1 cellular context compared by ENCODE assay signal in the genomic region with DNA sequence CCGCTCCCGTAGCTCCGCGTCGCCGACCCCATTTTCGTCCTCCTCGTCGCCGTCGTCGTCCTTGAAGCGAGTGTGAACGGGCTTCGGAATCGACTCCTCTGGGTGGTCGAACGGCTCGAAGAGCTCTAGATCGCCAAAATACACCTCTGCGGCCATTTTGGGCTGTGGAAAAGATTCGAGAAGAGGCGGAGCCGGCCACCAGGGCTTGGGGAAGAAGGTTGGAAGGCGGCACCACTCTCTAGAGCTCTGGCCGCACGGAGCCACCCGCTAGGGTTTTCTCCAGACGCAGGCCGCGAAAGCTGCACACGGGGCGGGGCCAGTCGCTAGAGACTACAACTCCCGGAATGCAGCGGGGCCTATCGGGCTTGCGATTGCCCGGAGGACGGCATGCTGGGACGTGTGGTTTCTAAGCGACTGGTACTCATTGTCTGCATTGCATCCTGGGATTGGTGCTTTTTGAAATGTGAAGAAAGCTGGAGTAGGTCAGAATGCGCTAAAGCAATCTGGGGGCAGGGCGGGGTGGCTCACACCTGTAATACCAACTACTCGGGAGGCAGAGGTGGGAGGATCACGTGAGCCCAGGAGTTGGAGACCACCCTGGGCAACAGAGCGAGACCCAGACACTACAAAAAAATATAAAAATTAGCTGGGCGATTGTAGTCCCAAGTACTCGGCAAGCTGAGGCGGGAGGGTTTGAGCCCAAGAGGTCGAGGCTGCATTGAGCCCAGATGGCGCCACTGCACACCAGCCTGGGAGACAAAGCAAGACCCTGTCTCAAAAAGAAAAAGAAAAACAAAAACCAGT.
TF ChIP-seq lines count a peak whose summit lies in the region.

Gene ZCCHC8, minus strand, starts transcription at position 248 of the 804 bp plus-strand sequence. Its CDS starts 92 bp downstream, at position 156.

TF ChIP-seq in WTC11, 78 proteins besides CTCF, POLR2A, EP300 and RAD21 (continued from another document):
- TF ChIP-seq CREM (CRISPR knock-in tag; IDR thresholded peaks at IDR 0.05) (peak; percentile 53; the same call in 1 of the 2 replicates), ARID4B (CRISPR knock-in tag; IDR thresholded peaks at IDR 0.05; ENCODE audit: borderline replicate concordance) (peak; percentile 88; the same call in 1 of the 2 replicates), ZNF671 (CRISPR knock-in tag; IDR thresholded peaks at IDR 0.05) (no peak), PRRX2 (CRISPR knock-in tag; IDR thresholded peaks at IDR 0.05) (no peak), SMAD3 (CRISPR knock-in tag; IDR thresholded peaks at IDR 0.05; ENCODE audit: borderline replicate concordance) (no peak), ZNF423 (CRISPR knock-in tag; IDR thresholded peaks at IDR 0.05) (no peak), MAX (CRISPR knock-in tag; IDR thresholded peaks at IDR 0.05) (no peak; the same call in 1 of the 2 replicates), KAT7 (CRISPR knock-in tag; IDR thresholded peaks at IDR 0.05; ENCODE audit: borderline replicate concordance) (0 out of 2 replicates have a peak, but pooled peaks have one; percentile 10), TEAD4 (CRISPR knock-in tag; IDR thresholded peaks at IDR 0.05) (peak; percentile 64; the same call in 1 of the 2 replicates), ZNF263 (CRISPR knock-in tag; IDR thresholded peaks at IDR 0.05; ENCODE audit: low read depth) (no peak), ZNF317 (CRISPR knock-in tag; IDR thresholded peaks at IDR 0.05; ENCODE audit: borderline replicate concordance, low read depth) (0 out of 2 replicates have a peak, but pooled peaks have one; percentile 39), ESRRA (CRISPR knock-in tag; IDR thresholded peaks at IDR 0.05; ENCODE audit: borderline replicate concordance) (no peak), SMAD4 (CRISPR knock-in tag; IDR thresholded peaks at IDR 0.05) (no peak), JAZF1 (CRISPR knock-in tag; IDR thresholded peaks at IDR 0.05) (no peak), ZNF396 (CRISPR knock-in tag; IDR thresholded peaks at IDR 0.05; ENCODE audit: borderline replicate concordance) (no peak), HMGA2 (CRISPR knock-in tag; IDR thresholded peaks at IDR 0.05) (no peak), ETV6 (CRISPR knock-in tag; IDR thresholded peaks at IDR 0.05) (no peak), IRF2 (CRISPR knock-in tag; IDR thresholded peaks at IDR 0.05; ENCODE audit: borderline replicate concordance, low read depth) (no peak), CBFB (CRISPR knock-in tag; IDR thresholded peaks at IDR 0.05; ENCODE audit: low read depth) (peak; percentile 74; the same call in 1 of the 2 replicates), GABPB1 (CRISPR knock-in tag; IDR thresholded peaks at IDR 0.05) (peak; percentile 83), ZNF416 (CRISPR knock-in tag; IDR thresholded peaks at IDR 0.05) (no peak), ZNF232 (CRISPR knock-in tag; IDR thresholded peaks at IDR 0.05) (no peak), EMX1 (CRISPR knock-in tag; IDR thresholded peaks at IDR 0.05) (no peak), ATF3 (CRISPR knock-in tag; conservative IDR thresholded peaks at IDR 0.05) (no peak), NFATC4 (CRISPR knock-in tag; IDR thresholded peaks at IDR 0.05) (no peak), TEAD1 (CRISPR knock-in tag; IDR thresholded peaks at IDR 0.05) (peak; percentile 62; the same call in 1 of the 2 replicates), FOXK1 (CRISPR knock-in tag; IDR thresholded peaks at IDR 0.05) (no peak), STAT6 (CRISPR knock-in tag; conservative IDR thresholded peaks at IDR 0.05; ENCODE audit: low read depth) (no peak), NR1H2 (CRISPR knock-in tag; IDR thresholded peaks at IDR 0.05) (no peak), GRHL2 (CRISPR knock-in tag; IDR thresholded peaks at IDR 0.05; ENCODE audit: insufficient replicate concordance, severe bottlenecking) (no peak)
- TF ChIP-seq, protein P1, sequence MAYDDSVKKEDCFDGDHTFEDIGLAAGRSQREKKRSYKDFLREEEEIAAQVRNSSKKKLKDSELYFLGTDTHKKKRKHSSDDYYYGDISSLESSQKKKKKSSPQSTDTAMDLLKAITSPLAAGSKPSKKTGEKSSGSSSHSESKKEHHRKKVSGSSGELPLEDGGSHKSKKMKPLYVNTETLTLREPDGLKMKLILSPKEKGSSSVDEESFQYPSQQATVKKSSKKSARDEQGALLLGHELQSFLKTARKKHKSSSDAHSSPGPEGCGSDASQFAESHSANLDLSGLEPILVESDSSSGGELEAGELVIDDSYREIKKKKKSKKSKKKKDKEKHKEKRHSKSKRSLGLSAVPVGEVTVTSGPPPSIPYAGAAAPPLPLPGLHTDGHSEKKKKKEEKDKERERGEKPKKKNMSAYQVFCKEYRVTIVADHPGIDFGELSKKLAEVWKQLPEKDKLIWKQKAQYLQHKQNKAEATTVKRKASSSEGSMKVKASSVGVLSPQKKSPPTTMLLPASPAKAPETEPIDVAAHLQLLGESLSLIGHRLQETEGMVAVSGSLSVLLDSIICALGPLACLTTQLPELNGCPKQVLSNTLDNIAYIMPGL (CRISPR knock-in tag; IDR thresholded peaks at IDR 0.05), result peak; percentile 41; the same call in 1 of the 2 replicates
- TF ChIP-seq, protein P2, sequence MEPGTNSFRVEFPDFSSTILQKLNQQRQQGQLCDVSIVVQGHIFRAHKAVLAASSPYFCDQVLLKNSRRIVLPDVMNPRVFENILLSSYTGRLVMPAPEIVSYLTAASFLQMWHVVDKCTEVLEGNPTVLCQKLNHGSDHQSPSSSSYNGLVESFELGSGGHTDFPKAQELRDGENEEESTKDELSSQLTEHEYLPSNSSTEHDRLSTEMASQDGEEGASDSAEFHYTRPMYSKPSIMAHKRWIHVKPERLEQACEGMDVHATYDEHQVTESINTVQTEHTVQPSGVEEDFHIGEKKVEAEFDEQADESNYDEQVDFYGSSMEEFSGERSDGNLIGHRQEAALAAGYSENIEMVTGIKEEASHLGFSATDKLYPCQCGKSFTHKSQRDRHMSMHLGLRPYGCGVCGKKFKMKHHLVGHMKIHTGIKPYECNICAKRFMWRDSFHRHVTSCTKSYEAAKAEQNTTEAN (CRISPR knock-in tag; IDR thresholded peaks at IDR 0.05), result no peak
- TF ChIP-seq, protein P3, sequence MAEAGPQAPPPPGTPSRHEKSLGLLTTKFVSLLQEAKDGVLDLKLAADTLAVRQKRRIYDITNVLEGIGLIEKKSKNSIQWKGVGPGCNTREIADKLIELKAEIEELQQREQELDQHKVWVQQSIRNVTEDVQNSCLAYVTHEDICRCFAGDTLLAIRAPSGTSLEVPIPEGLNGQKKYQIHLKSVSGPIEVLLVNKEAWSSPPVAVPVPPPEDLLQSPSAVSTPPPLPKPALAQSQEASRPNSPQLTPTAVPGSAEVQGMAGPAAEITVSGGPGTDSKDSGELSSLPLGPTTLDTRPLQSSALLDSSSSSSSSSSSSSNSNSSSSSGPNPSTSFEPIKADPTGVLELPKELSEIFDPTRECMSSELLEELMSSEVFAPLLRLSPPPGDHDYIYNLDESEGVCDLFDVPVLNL (CRISPR knock-in tag; IDR thresholded peaks at IDR 0.05; ENCODE audit: borderline replicate concordance, low read depth), result 0 out of 2 replicates have a peak, but pooled peaks have one; percentile 43
- TF ChIP-seq, protein P4, sequence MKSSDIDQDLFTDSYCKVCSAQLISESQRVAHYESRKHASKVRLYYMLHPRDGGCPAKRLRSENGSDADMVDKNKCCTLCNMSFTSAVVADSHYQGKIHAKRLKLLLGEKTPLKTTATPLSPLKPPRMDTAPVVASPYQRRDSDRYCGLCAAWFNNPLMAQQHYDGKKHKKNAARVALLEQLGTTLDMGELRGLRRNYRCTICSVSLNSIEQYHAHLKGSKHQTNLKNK (CRISPR knock-in tag; IDR thresholded peaks at IDR 0.05), result no peak
- TF ChIP-seq, protein P5, sequence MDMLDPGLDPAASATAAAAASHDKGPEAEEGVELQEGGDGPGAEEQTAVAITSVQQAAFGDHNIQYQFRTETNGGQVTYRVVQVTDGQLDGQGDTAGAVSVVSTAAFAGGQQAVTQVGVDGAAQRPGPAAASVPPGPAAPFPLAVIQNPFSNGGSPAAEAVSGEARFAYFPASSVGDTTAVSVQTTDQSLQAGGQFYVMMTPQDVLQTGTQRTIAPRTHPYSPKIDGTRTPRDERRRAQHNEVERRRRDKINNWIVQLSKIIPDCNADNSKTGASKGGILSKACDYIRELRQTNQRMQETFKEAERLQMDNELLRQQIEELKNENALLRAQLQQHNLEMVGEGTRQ (CRISPR knock-in tag; IDR thresholded peaks at IDR 0.05), result peak; percentile 87
- TF ChIP-seq, protein P6, sequence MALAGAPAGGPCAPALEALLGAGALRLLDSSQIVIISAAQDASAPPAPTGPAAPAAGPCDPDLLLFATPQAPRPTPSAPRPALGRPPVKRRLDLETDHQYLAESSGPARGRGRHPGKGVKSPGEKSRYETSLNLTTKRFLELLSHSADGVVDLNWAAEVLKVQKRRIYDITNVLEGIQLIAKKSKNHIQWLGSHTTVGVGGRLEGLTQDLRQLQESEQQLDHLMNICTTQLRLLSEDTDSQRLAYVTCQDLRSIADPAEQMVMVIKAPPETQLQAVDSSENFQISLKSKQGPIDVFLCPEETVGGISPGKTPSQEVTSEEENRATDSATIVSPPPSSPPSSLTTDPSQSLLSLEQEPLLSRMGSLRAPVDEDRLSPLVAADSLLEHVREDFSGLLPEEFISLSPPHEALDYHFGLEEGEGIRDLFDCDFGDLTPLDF (CRISPR knock-in tag; IDR thresholded peaks at IDR 0.05), result no peak
- TF ChIP-seq, protein P7, sequence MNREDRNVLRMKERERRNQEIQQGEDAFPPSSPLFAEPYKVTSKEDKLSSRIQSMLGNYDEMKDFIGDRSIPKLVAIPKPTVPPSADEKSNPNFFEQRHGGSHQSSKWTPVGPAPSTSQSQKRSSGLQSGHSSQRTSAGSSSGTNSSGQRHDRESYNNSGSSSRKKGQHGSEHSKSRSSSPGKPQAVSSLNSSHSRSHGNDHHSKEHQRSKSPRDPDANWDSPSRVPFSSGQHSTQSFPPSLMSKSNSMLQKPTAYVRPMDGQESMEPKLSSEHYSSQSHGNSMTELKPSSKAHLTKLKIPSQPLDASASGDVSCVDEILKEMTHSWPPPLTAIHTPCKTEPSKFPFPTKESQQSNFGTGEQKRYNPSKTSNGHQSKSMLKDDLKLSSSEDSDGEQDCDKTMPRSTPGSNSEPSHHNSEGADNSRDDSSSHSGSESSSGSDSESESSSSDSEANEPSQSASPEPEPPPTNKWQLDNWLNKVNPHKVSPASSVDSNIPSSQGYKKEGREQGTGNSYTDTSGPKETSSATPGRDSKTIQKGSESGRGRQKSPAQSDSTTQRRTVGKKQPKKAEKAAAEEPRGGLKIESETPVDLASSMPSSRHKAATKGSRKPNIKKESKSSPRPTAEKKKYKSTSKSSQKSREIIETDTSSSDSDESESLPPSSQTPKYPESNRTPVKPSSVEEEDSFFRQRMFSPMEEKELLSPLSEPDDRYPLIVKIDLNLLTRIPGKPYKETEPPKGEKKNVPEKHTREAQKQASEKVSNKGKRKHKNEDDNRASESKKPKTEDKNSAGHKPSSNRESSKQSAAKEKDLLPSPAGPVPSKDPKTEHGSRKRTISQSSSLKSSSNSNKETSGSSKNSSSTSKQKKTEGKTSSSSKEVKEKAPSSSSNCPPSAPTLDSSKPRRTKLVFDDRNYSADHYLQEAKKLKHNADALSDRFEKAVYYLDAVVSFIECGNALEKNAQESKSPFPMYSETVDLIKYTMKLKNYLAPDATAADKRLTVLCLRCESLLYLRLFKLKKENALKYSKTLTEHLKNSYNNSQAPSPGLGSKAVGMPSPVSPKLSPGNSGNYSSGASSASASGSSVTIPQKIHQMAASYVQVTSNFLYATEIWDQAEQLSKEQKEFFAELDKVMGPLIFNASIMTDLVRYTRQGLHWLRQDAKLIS (CRISPR knock-in tag; IDR thresholded peaks at IDR 0.05; ENCODE audit: borderline replicate concordance), result 0 out of 2 replicates have a peak, but pooled peaks have one; percentile 77
TF ChIP-seq in WTC11: peak in this region for 22.
